In genomic region chr14:102593841-102594170, GRCh38 we compare ENCODE assay signal across 8 cellular contexts. TPM values are rescaled to one million over a fixed set of nuclear protein-coding genes. Genes with fewer than 3 reads are reported as not detected.
A peak's percentile ranks its signal among the peaks of the same experiment; 100 is the strongest.
DNase-seq lines count a peak whose midpoint lies in the region; ATAC-seq and TF ChIP-seq lines count a peak whose summit lies in the region.

No MANE protein-coding gene starts in this region.

- CTCF ChIA-PET in BJ (lab: Yijun Ruan, JAX), result interaction anchor here (0.6 to 3.9 kb wide), 16 partner anchors 8 to 861 kb away, joined by 3 to 27 read pairs (median 4); no protein-coding TSS in a partner anchor

- no peak overlapping the region for H2BK15ac ChIP-seq in mesendoderm (replicated peaks; ENCODE audit: low read depth)

- H3K9me3 ChIP-seq in HUES64 (ENCODE audit: insufficient read depth, low read depth, low read length) (no peaks in the 10 kb centered on the region), body of pancreas (no peaks in the 10 kb centered on the region)

- no peak overlapping the region for H2BK5ac ChIP-seq in mesendoderm (ENCODE audit: low read length)

- H2AK5ac ChIP-seq in mesendoderm (ENCODE audit: low read length), result no peak overlapping the region

- POLR2A ChIA-PET in BJ (lab: Charles Lee), result interaction anchor here (0.6 kb wide), 1 partner anchor 11 kb away, joined by 17 read pairs; no protein-coding TSS in a partner anchor

- H3K56ac ChIP-seq in mesendoderm (ENCODE audit: low read length), result peak overlapping the region; percentile 97

- no peak overlapping the region for H4K5ac ChIP-seq in mesendoderm (ENCODE audit: low read length)

- H3K36me3 ChIP-seq in BJ (ENCODE audit: control insufficient read depth, insufficient read depth, low read length), result no peaks in the 10 kb centered on the region
- peaks cover 3% of the 10 kb centered on the region for H3K36me3 ChIP-seq in HUES64 (ENCODE audit: insufficient read depth, low read length)
- H3K36me3 ChIP-seq in body of pancreas (replicated peaks in 1 of 2; ENCODE audit: insufficient read depth in 1 of 2, low read depth in 2 of 2), result no peaks in the 10 kb centered on the region
- H3K36me3 ChIP-seq in mesendoderm (ENCODE audit: control insufficient read depth, insufficient read depth, low read length), result no peaks in the 10 kb centered on the region

- intact Hi-C loops in body of pancreas (cut with DNase I), result no loop called here

- no peak for TF ChIP-seq CTCF in BJ (IDR thresholded peaks at IDR 0.05; ENCODE audit: insufficient read depth, low read depth, low read length)
- no peak for TF ChIP-seq CTCF in body of pancreas (IDR thresholded peaks at IDR 0.05)

- no peak overlapping the region for H3K23ac ChIP-seq in mesendoderm (ENCODE audit: low read length)

- H3K4me3 ChIP-seq in BJ (ENCODE audit: low read depth, low read length), result peak overlapping the region; percentile 91
- H3K4me3 ChIP-seq in HUES64 (ENCODE audit: low read length), result peak overlapping the region; percentile 92
- H3K4me3 ChIP-seq in body of pancreas, result peak overlapping the region in 1 of 2 donors; percentile 94
- peak overlapping the region; percentile 93 for H3K4me3 ChIP-seq in mesendoderm (ENCODE audit: low read length)

- H3K4me1 ChIP-seq in HUES64 (ENCODE audit: insufficient read depth, low read length) (peaks cover 16% of the 10 kb centered on the region), body of pancreas (peaks cover 19% of the 10 kb centered on the region), mesendoderm (ENCODE audit: control insufficient read depth, low read depth, low read length) (peaks cover 12% of the 10 kb centered on the region)

- ATAC-seq in body of pancreas (no peak), GM21381 (IDR thresholded peaks at IDR 0.05; ENCODE audit: unreplicated experiment) (no peak)

- peaks cover 46% of the 10 kb centered on the region for H3K79me2 ChIP-seq in mesendoderm (ENCODE audit: control insufficient read depth, insufficient read depth, low read length)

- no peak overlapping the region for H2BK120ac ChIP-seq in mesendoderm (ENCODE audit: low read depth, low read length)

- no peak overlapping the region for H3K4ac ChIP-seq in mesendoderm (ENCODE audit: low read depth, low read length)

- H3K27me3 ChIP-seq in BJ (ENCODE audit: control insufficient read depth, insufficient read depth, low read length) (no peaks in the 10 kb centered on the region), HUES64 (ENCODE audit: insufficient read depth, low read length) (no peaks in the 10 kb centered on the region), body of pancreas (no peaks in the 10 kb centered on the region), mesendoderm (ENCODE audit: insufficient read depth, low read length, poor library complexity) (no peaks in the 10 kb centered on the region)

- no peak for DNase-seq in BJ (ENCODE audit: low read depth)
- DNase-seq in body of pancreas, result no peak
- no peak for DNase-seq in mesendoderm
- DNase-seq in D341Med (ENCODE audit: low spot score), result no peak
- DNase-seq in stimulated activated CD4-positive, alpha-beta T cell treated with anti-CD3 and anti-CD28 coated beads, Interleukin-15, amount 100 ng/mL, for 24 hours, result no peak
- DNase-seq in NCI-H1930 (lab: John Stamatoyannopoulos, UW), result no peak

- H4K8ac ChIP-seq in mesendoderm (ENCODE audit: low read depth, low read length), result no peak overlapping the region

- no peak overlapping the region for H3K27ac ChIP-seq in HUES64 (ENCODE audit: low read depth, low read length)
- H3K27ac ChIP-seq in body of pancreas, result peak overlapping the region; percentile 93 to 100 (median 96)
- no peak overlapping the region for H3K27ac ChIP-seq in mesendoderm (ENCODE audit: low read depth, low read length)

- peak overlapping the region; percentile 71 for H3K9ac ChIP-seq in HUES64 (ENCODE audit: low read depth, low read length)
- peak overlapping the region; percentile 97 for H3K9ac ChIP-seq in mesendoderm (ENCODE audit: low read length)

- no peak for TF ChIP-seq POLR2A in body of pancreas (IDR thresholded peaks at IDR 0.05)

- peak overlapping the region; percentile 98 for H3K18ac ChIP-seq in mesendoderm (ENCODE audit: low read length)

- H3K4me2 ChIP-seq in mesendoderm (ENCODE audit: low read length), result peak overlapping the region; percentile 63

- peaks cover 7% of the 10 kb centered on the region for H3K79me1 ChIP-seq in mesendoderm (ENCODE audit: low read length)

- 8% methylated on average over 6 of the region's 6 CpGs for WGBS in HUES64
- 1% methylated on average over 6 of the region's 6 CpGs for WGBS in body of pancreas, 2 donors
- no CpG with 5 or more reads among the region's 6 CpGs for WGBS in mesendoderm (ENCODE audit: extremely low coverage, insufficient coverage, low lambda C conversion rate)

RNA-seq across cellular contexts. Expression of gene RCOR1, which starts 1.4 kb away (rescaled TPM):
- 7.9 and 11.8 TPM in 2 replicates for polyA plus RNA-seq in BJ (2011; rRNA removed)
- polyA minus RNA-seq in BJ (2011; rRNA and poly(A)+ RNA removed), result 11.2 and 11.8 TPM in 2 replicates
- polyA plus RNA-seq in HUES64 (2013, experiment 1 of 2), result 13.5 TPM
- 15.9 TPM for polyA plus RNA-seq in HUES64 (2013, experiment 2 of 2)
- 1 to 10 TPM; 6.3 to 6.7 TPM for total RNA-seq in body of pancreas
- 13.9 TPM for polyA plus RNA-seq in mesendoderm (2013, experiment 1 of 2)
- polyA plus RNA-seq in mesendoderm (2013, experiment 2 of 2), result 14.4 TPM

Comparison
In these comparisons a context has a peak if more than half of its experiments do, and no peak if none do; other contexts are left out.
1. H3K27ac ChIP-seq: peak in body of pancreas (4 of 4); none in HUES64 (single experiment) and mesendoderm (single experiment).